In genomic region chr3:59386165-59386564, GRCh38 we compare ENCODE assay signal across 10 cellular contexts.
DNase-seq lines count a peak whose midpoint lies in the region; ATAC-seq lines count a peak whose summit lies in the region.
"Had no signal": no experiment of that assay in that cellular context is flagged by ENCODE, and none has a peak within 500 bp of the region (broad histone marks: within the 10 kb centered on the region; RNA-seq: fewer than 3 reads in every experiment).

No MANE protein-coding gene starts in this region.

- CTCF ChIA-PET in activated CD8-positive, alpha-beta memory T cell treated with anti-CD3 and anti-CD28 coated beads, Interleukin-2, amount 10 ng/mL, durations not matched to agents 7 days and 5 days (lab: Charles Lee) = interaction anchor here (0.8 to 1.4 kb wide), 4 partner anchors 24 to 69 kb away, joined by 3 read pairs; no protein-coding TSS in a partner anchor

- ATAC-seq in activated CD8-positive, alpha-beta memory T cell treated with anti-CD3 and anti-CD28 coated beads, Interleukin-2, amount 10 ng/mL, durations not matched to agents 7 days and 5 days = peak; percentile 73
- peak; percentile 78 for ATAC-seq in HG02759 (IDR thresholded peaks at IDR 0.05; ENCODE audit: unreplicated experiment)
- peak; percentile 80 for ATAC-seq in stimulated activated naive B cell treated with anti-CD40 and anti-IgM and Interleukin-4, amounts not matched to agents 10 μg/mL and 1 μg/mL and 100 μg/mL, for 72 hours (replicated peaks)
- ATAC-seq: left ventricle myocardium superior had no signal

- peaks cover 14% of the 10 kb centered on the region for H3K36me3 Mint-ChIP-seq in activated CD8-positive, alpha-beta memory T cell treated with anti-CD3 and anti-CD28 coated beads, Interleukin-2, amount 10 ng/mL, durations not matched to agents 7 days and 5 days
- no peaks in the 10 kb centered on the region for H3K36me3 Mint-ChIP-seq in stimulated activated naive B cell treated with anti-CD40 and anti-IgM and Interleukin-4, amounts not matched to agents 10 μg/mL and 1 μg/mL and 100 μg/mL, for 72 hours

- H3K27ac Mint-ChIP-seq in activated CD8-positive, alpha-beta memory T cell treated with anti-CD3 and anti-CD28 coated beads, Interleukin-2, amount 10 ng/mL, durations not matched to agents 7 days and 5 days = peak overlapping the region; percentile 86
- H3K27ac Mint-ChIP-seq in stimulated activated naive B cell treated with anti-CD40 and anti-IgM and Interleukin-4, amounts not matched to agents 10 μg/mL and 1 μg/mL and 100 μg/mL, for 72 hours = peak overlapping the region; percentile 44

- H3K4me3 Mint-ChIP-seq in activated CD8-positive, alpha-beta memory T cell treated with anti-CD3 and anti-CD28 coated beads, Interleukin-2, amount 10 ng/mL, durations not matched to agents 7 days and 5 days = peak overlapping the region; percentile 42
- H3K4me3 Mint-ChIP-seq in stimulated activated naive B cell treated with anti-CD40 and anti-IgM and Interleukin-4, amounts not matched to agents 10 μg/mL and 1 μg/mL and 100 μg/mL, for 72 hours = peak overlapping the region; percentile 22 to 35

- H3K9me3 Mint-ChIP-seq in activated CD8-positive, alpha-beta memory T cell treated with anti-CD3 and anti-CD28 coated beads, Interleukin-2, amount 10 ng/mL, durations not matched to agents 7 days and 5 days (ENCODE audit: low read depth) = peaks cover 2% of the 10 kb centered on the region
- H3K9me3 Mint-ChIP-seq in stimulated activated naive B cell treated with anti-CD40 and anti-IgM and Interleukin-4, amounts not matched to agents 10 μg/mL and 1 μg/mL and 100 μg/mL, for 72 hours = peaks cover 0 to 3% of the 10 kb centered on the region in 2 donors

- no peaks in the 10 kb centered on the region for H3K27me3 Mint-ChIP-seq in activated CD8-positive, alpha-beta memory T cell treated with anti-CD3 and anti-CD28 coated beads, Interleukin-2, amount 10 ng/mL, durations not matched to agents 7 days and 5 days
- no peaks in the 10 kb centered on the region for H3K27me3 Mint-ChIP-seq in stimulated activated naive B cell treated with anti-CD40 and anti-IgM and Interleukin-4, amounts not matched to agents 10 μg/mL and 1 μg/mL and 100 μg/mL, for 72 hours

- intact Hi-C loops in head of caudate nucleus (cut with DNase I) = no loop called here

- DNase-seq in activated CD8-positive, alpha-beta memory T cell treated with anti-CD3 and anti-CD28 coated beads, Interleukin-2, amount 10 ng/mL, durations not matched to agents 7 days and 5 days = no peak
- no peak for DNase-seq in activated CD8-positive, alpha-beta memory T cell treated with anti-CD3 and anti-CD28 coated beads for 24 hours
- peak; percentile 1 for DNase-seq in NAMALWA (ENCODE audit: low spot score)
- no peak for DNase-seq in stimulated activated naive B cell treated with anti-CD40 and anti-IgM and Interleukin-4, amounts not matched to agents 10 μg/mL and 1 μg/mL and 100 μg/mL, for 72 hours
- no peak for DNase-seq in NCI-H510A treated with DMSO at 0.1 percent for 48 hours (lab: John Stamatoyannopoulos, UW)
- no peak for DNase-seq in C1 segment of cervical spinal cord (lab: John Stamatoyannopoulos, UW)
- DNase-seq in head of caudate nucleus = no peak
- DNase-seq: ACHN, left ventricle myocardium superior had no signal

- H3K4me1 Mint-ChIP-seq in activated CD8-positive, alpha-beta memory T cell treated with anti-CD3 and anti-CD28 coated beads, Interleukin-2, amount 10 ng/mL, durations not matched to agents 7 days and 5 days = peaks cover 77% of the 10 kb centered on the region
- peaks cover 33 to 61% of the 10 kb centered on the region in 2 donors for H3K4me1 Mint-ChIP-seq in stimulated activated naive B cell treated with anti-CD40 and anti-IgM and Interleukin-4, amounts not matched to agents 10 μg/mL and 1 μg/mL and 100 μg/mL, for 72 hours
